ENCODE assay signal across 26 cellular contexts in genomic region chr2:158097481-158097880, GRCh38. TPM values are rescaled to one million over a fixed set of nuclear protein-coding genes. Genes with fewer than 3 reads are reported as not detected.
"Had no signal": no experiment of that assay in that cellular context is flagged by ENCODE, and none has a peak within 500 bp of the region (broad histone marks: within the 10 kb centered on the region; RNA-seq: fewer than 3 reads in every experiment).

No MANE protein-coding gene starts in this region.

- H3K27me3 ChIP-seq: brain microvascular endothelial cell, cardiac muscle cell, Peyer's patch, SJCRH30 had no signal

- ATAC-seq: activated naive CD4-positive, alpha-beta T cell treated with anti-CD3 and anti-CD28 coated beads, Interleukin-2, amount 50 U/mL, for 72 hours; activated naive CD8-positive, alpha-beta T cell treated with anti-CD3 and anti-CD28 coated beads, Interleukin-2, amount 50 U/mL, for 24 hours; activated T-cell treated with anti-CD3 and anti-CD28 coated beads, Interleukin-2, amount 50 U/mL, for 4 hours had no signal

- H3K4me1 ChIP-seq: Peyer's patch, SJCRH30 had no signal

- H3K36me3 Mint-ChIP-seq: activated naive CD4-positive, alpha-beta T cell treated with anti-CD3 and anti-CD28 coated beads, Interleukin-2, amount 50 U/mL, for 72 hours had no signal

- DNase-seq: activated B cell treated with CpG ODN at 0.5 μM for 24 hours; activated CD4-positive, alpha-beta T cell treated with anti-CD3 and anti-CD28 coated beads for 1 hour; activated CD4-positive, alpha-beta T cell treated with anti-CD3 and anti-CD28 coated beads, Interleukin-2, amount 10 ng/mL, durations not matched to agents 24 days and 14 days; activated CD4-positive, alpha-beta T cell treated with anti-CD3 and anti-CD28 coated beads, Interleukin-2, amount 50 U/mL, for 48 hours; activated effector memory CD4-positive, alpha-beta T cell treated with anti-CD3 and anti-CD28 coated beads, Interleukin-2, amount 50 U/mL, for 16 hours; activated naive CD4-positive, alpha-beta T cell treated with Interleukin-2 at 50 U/mL for 16 hours; activated naive CD8-positive, alpha-beta T cell treated with anti-CD3 and anti-CD28 coated beads, Interleukin-2, amount 50 U/mL, for 24 hours; activated T-cell treated with anti-CD3 and anti-CD28 coated beads, Interleukin-2, amount 50 U/mL, for 4 hours; brain microvascular endothelial cell; KG1; NCI-H1092 treated with DMSO at 0.1 percent for 48 hours; NCI-H1417 treated with DMSO at 0.1 percent for 48 hours; NCI-H1694; NCI-H2029; NCI-H226; NCI-H526; Peyer's patch; Right ventricle myocardium superior had no signal

- H3K27ac Mint-ChIP-seq: activated B cell treated with CpG ODN at 0.5 μM for 24 hours; activated CD4-positive, alpha-beta T cell treated with anti-CD3 and anti-CD28 coated beads, Interleukin-2, amount 10 ng/mL, durations not matched to agents 24 days and 14 days; activated naive CD4-positive, alpha-beta T cell treated with anti-CD3 and anti-CD28 coated beads, Interleukin-2, amount 50 U/mL, for 72 hours; activated naive CD8-positive, alpha-beta T cell treated with anti-CD3 and anti-CD28 coated beads, Interleukin-2, amount 50 U/mL, for 24 hours; T-helper 1 cell treated with Interleukin-12 subunit alpha and Interleukin-12 subunit beta and Interleukin-4 antibody, amounts not matched to agents 30 μg/mL and 1 μg/mL, for 36 hours had no signal

- H3K9me3 Mint-ChIP-seq: activated B cell treated with CpG ODN at 0.5 μM for 24 hours; activated CD4-positive, alpha-beta T cell treated with anti-CD3 and anti-CD28 coated beads, Interleukin-2, amount 10 ng/mL, durations not matched to agents 24 days and 14 days; activated naive CD4-positive, alpha-beta T cell treated with anti-CD3 and anti-CD28 coated beads, Interleukin-2, amount 50 U/mL, for 72 hours; activated naive CD8-positive, alpha-beta T cell treated with anti-CD3 and anti-CD28 coated beads, Interleukin-2, amount 50 U/mL, for 24 hours; activated T-cell treated with anti-CD3 and anti-CD28 coated beads, Interleukin-2, amount 50 U/mL, for 4 hours; T-helper 1 cell treated with Interleukin-12 subunit alpha and Interleukin-12 subunit beta and Interleukin-4 antibody, amounts not matched to agents 30 μg/mL and 1 μg/mL, for 36 hours had no signal

- H3K27ac ChIP-seq: brain microvascular endothelial cell, cardiac muscle cell, Peyer's patch, RWPE1, SJCRH30 had no signal

- H3K4me3 ChIP-seq: cardiac muscle cell, Peyer's patch, SJCRH30 had no signal

- H3K4me1 Mint-ChIP-seq: activated B cell treated with CpG ODN at 0.5 μM for 24 hours; activated CD4-positive, alpha-beta T cell treated with anti-CD3 and anti-CD28 coated beads, Interleukin-2, amount 10 ng/mL, durations not matched to agents 24 days and 14 days; activated naive CD8-positive, alpha-beta T cell treated with anti-CD3 and anti-CD28 coated beads, Interleukin-2, amount 50 U/mL, for 24 hours had no signal

- H3K9me3 ChIP-seq: Peyer's patch, SJCRH30 had no signal

- H3K27me3 Mint-ChIP-seq: activated B cell treated with CpG ODN at 0.5 μM for 24 hours; activated CD4-positive, alpha-beta T cell treated with anti-CD3 and anti-CD28 coated beads, Interleukin-2, amount 10 ng/mL, durations not matched to agents 24 days and 14 days; activated naive CD8-positive, alpha-beta T cell treated with anti-CD3 and anti-CD28 coated beads, Interleukin-2, amount 50 U/mL, for 24 hours had no signal

- H3K36me3 ChIP-seq: brain microvascular endothelial cell, cardiac muscle cell, Peyer's patch, SJCRH30 had no signal

- H3K4me3 Mint-ChIP-seq: activated B cell treated with CpG ODN at 0.5 μM for 24 hours; activated CD4-positive, alpha-beta T cell treated with anti-CD3 and anti-CD28 coated beads, Interleukin-2, amount 10 ng/mL, durations not matched to agents 24 days and 14 days; activated naive CD8-positive, alpha-beta T cell treated with anti-CD3 and anti-CD28 coated beads, Interleukin-2, amount 50 U/mL, for 24 hours; activated T-cell treated with anti-CD3 and anti-CD28 coated beads, Interleukin-2, amount 50 U/mL, for 4 hours; T-helper 1 cell treated with Interleukin-12 subunit alpha and Interleukin-12 subunit beta and Interleukin-4 antibody, amounts not matched to agents 30 μg/mL and 1 μg/mL, for 36 hours had no signal

RNA-seq across cellular contexts. Expression of gene UPP2, which starts 4.2 kb away (rescaled TPM):
- total RNA-seq: activated B cell treated with CpG ODN at 0.5 μM for 24 hours; activated CD4-positive, alpha-beta T cell treated with anti-CD3 and anti-CD28 coated beads, Interleukin-2, amount 10 ng/mL, durations not matched to agents 24 days and 14 days; activated naive CD4-positive, alpha-beta T cell treated with anti-CD3 and anti-CD28 coated beads, Interleukin-2, amount 50 U/mL, for 72 hours; activated T-cell treated with anti-CD3 and anti-CD28 coated beads, Interleukin-2, amount 50 U/mL, for 4 hours; cardiac muscle cell; LHCN-M2; M059J; NCI-H460; Peyer's patch; Right ventricle myocardium superior; SJCRH30 had no signal
- polyA plus RNA-seq: cardiac muscle cell had no signal
